Comparison of ENCODE assay signal across 13 cellular contexts in genomic region chr13:98014766-98015165, GRCh38.
DNase-seq lines count a peak whose midpoint lies in the region; ATAC-seq and TF ChIP-seq lines count a peak whose summit lies in the region.
"Had no signal": no experiment of that assay in that cellular context is flagged by ENCODE, and none has a peak within 500 bp of the region (broad histone marks: within the 10 kb centered on the region; RNA-seq: fewer than 3 reads in every experiment).

No MANE protein-coding gene starts in this region.

- no peak overlapping the region for H3K27ac Mint-ChIP-seq in activated naive CD8-positive, alpha-beta T cell treated with anti-CD3 and anti-CD28 coated beads, Interleukin-2, amount 50 U/mL, for 24 hours

- H3K27me3 Mint-ChIP-seq in activated naive CD8-positive, alpha-beta T cell treated with anti-CD3 and anti-CD28 coated beads, Interleukin-2, amount 50 U/mL, for 24 hours, result no peaks in the 10 kb centered on the region

- no peak overlapping the region for H3K27ac ChIP-seq in RWPE1
- H3K27ac ChIP-seq in epithelial cell of prostate, result peak overlapping the region; percentile 54
- H3K27ac ChIP-seq: KMS-11, VCaP had no signal

- H3K4me1 Mint-ChIP-seq in activated naive CD8-positive, alpha-beta T cell treated with anti-CD3 and anti-CD28 coated beads, Interleukin-2, amount 50 U/mL, for 24 hours, result no peaks in the 10 kb centered on the region

- POLR2A ChIA-PET in RWPE1 (lab: Yijun Ruan, JAX; ENCODE audit: low non-redundant PET), result no interaction called here

- no peak overlapping the region for H3K4me3 Mint-ChIP-seq in activated naive CD8-positive, alpha-beta T cell treated with anti-CD3 and anti-CD28 coated beads, Interleukin-2, amount 50 U/mL, for 24 hours

- CTCF ChIA-PET in RWPE1 (lab: Yijun Ruan, JAX), result no interaction called here

- ATAC-seq in GM21367 (IDR thresholded peaks at IDR 0.05; ENCODE audit: unreplicated experiment), result no peak
- ATAC-seq in activated naive CD8-positive, alpha-beta T cell treated with anti-CD3 and anti-CD28 coated beads, Interleukin-2, amount 50 U/mL, for 24 hours, result no peak

- H3K36me3 Mint-ChIP-seq in activated naive CD8-positive, alpha-beta T cell treated with anti-CD3 and anti-CD28 coated beads, Interleukin-2, amount 50 U/mL, for 24 hours (ENCODE audit: low read depth), result peaks cover 72% of the 10 kb centered on the region

- no peaks in the 10 kb centered on the region for H3K9me3 Mint-ChIP-seq in activated naive CD8-positive, alpha-beta T cell treated with anti-CD3 and anti-CD28 coated beads, Interleukin-2, amount 50 U/mL, for 24 hours

- DNase-seq in GM04503 (ENCODE audit: low read depth), result peak; percentile 79
- DNase-seq in RWPE1 (ENCODE audit: low spot score), result peak; percentile 15
- no peak for DNase-seq in epithelial cell of prostate (ENCODE audit: low read depth, low spot score)
- DNase-seq in renal cortical epithelial cell (ENCODE audit: low read depth), result peak; percentile 25
- no peak for DNase-seq in activated naive CD8-positive, alpha-beta T cell treated with anti-CD3 and anti-CD28 coated beads, Interleukin-2, amount 50 U/mL, for 24 hours
- no peak for DNase-seq in activated CD4-positive, CD25-positive, alpha-beta regulatory T cell (lab: John Stamatoyannopoulos, UW)
- no peak for DNase-seq in epidermal melanocyte (ENCODE audit: insufficient read length, low spot score)
- DNase-seq: DMS153; effector CD8-positive, alpha-beta T cell; NCI-H2081 had no signal

- no peak for TF ChIP-seq CTCF in RWPE1 (conservative IDR thresholded peaks at IDR 0.05; ENCODE audit: low read depth)

Comparison
In these comparisons a context has a peak if more than half of its experiments do, and no peak if none do; other contexts are left out.
1. DNase-seq: peak in GM04503 (single experiment), RWPE1 (single experiment) and renal cortical epithelial cell (single experiment); none in epithelial cell of prostate (single experiment), activated naive CD8-positive, alpha-beta T cell treated with anti-CD3 and anti-CD28 coated beads, Interleukin-2, amount 50 U/mL, for 24 hours (single experiment), activated CD4-positive, CD25-positive, alpha-beta regulatory T cell (0 of 4) and epidermal melanocyte (single experiment).